7 cellular contexts compared by ENCODE assay signal in the genomic region with DNA sequence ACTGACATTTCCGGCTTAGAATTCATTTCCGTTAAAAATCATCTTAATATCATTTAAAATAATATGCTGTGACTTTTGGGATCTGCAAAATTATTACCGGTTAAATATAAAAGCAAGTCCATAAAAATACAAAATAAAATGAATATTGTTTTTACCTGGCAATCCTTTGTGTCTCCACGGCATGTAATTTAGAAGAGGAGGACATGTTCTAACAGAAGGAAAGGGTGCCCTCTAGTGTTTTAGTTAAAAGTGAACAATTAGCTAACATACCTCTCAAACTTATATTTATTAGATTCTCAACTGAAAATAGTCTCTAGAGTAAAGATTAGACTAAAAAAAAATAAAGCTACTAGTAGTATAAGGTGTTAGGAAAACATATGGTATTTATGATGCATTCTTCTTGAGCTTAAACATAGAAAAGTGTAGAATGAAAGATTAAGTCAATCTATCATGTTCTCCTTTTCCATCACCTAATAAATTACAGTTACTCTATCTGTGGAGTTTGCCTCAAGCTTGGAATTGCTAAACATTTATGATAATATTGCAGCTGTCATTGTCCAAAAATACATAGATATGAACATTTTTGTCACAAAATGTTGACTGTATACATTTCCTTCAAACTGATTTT.
DNase-seq lines count a peak whose midpoint lies in the region; ATAC-seq, FAIRE-seq and TF ChIP-seq lines count a peak whose summit lies in the region.

No MANE protein-coding gene starts in this region.

- H3K9me3 ChIP-seq in HepG2 (ENCODE audit: low read length): peaks cover 5% of the 10 kb centered on the region; the same call in 1 of the 2 replicates

- 38% methylated on average over 4 of the region's 4 CpGs for WGBS in HepG2 (ENCODE audit: low lambda C conversion rate)

- CTCF ChIA-PET in HepG2 (lab: Yijun Ruan, JAX; ENCODE audit: low intra/inter-chr PET ratio, low total read pairs): interaction anchor here (1.2 kb wide), 1 partner anchor 38 kb away, joined by 7 read pairs; no protein-coding TSS in a partner anchor

- ATAC-seq in HG03159 (IDR thresholded peaks at IDR 0.05; ENCODE audit: unreplicated experiment): peak; percentile 76
- peak; percentile 75 for ATAC-seq in HepG2
- no peak for ATAC-seq in HG02759 (IDR thresholded peaks at IDR 0.05; ENCODE audit: unreplicated experiment)

- peak; percentile 4 for FAIRE-seq in HepG2 (lab: Jason Lieb, UNC)

- no peaks in the 10 kb centered on the region for H3K27me3 ChIP-seq in HepG2 (ENCODE audit: control insufficient read depth in 1 of 2, insufficient read depth in 2 of 2, low read length in 2 of 2)

- no peak for TF ChIP-seq RAD21 in HepG2 (CRISPR knock-in tag; IDR thresholded peaks at IDR 0.05)

- DNase-seq in GM13976 (ENCODE audit: low spot score) (peak; percentile 25), NCI-H345 treated with DMSO at 0.1 percent for 48 hours (lab: John Stamatoyannopoulos, UW; ENCODE audit: unreplicated experiment) (peak; percentile 49), cardiac fibroblast (ENCODE audit: low read depth in 2 of 2) (peak; percentile 75), HepG2 (ENCODE audit: low spot score) (peak; percentile 28), NCI-H2029 (lab: John Stamatoyannopoulos, UW) (no peak)

- no peak overlapping the region for H2AFZ ChIP-seq in HepG2 (ENCODE audit: low read length)

- no peaks in the 10 kb centered on the region for H3K36me3 ChIP-seq in HepG2 (replicated peaks in 1 of 2; ENCODE audit: control insufficient read depth in 1 of 2, insufficient read depth in 2 of 2, low read length in 2 of 2)

- intact Hi-C loops in HepG2 (cut with micrococcal nuclease; ENCODE audit: unreplicated experiment): loop anchor here (1.0 kb wide), 1 partner anchor 38 kb away; no protein-coding TSS in a partner anchor

- no peak overlapping the region for H3K9ac ChIP-seq in HepG2 (ENCODE audit: insufficient read depth, low read depth, low read length)

- POLR2A ChIA-PET in HepG2 (lab: Yijun Ruan, JAX): no interaction called here

- TF ChIP-seq CTCF in GM13976 (IDR thresholded peaks at IDR 0.05; ENCODE audit: borderline replicate concordance, control extremely low read depth, extremely low read depth, insufficient read depth, missing control alignments) (no peak), cardiac fibroblast (IDR thresholded peaks at IDR 0.05; ENCODE audit: low read depth, low read length) (peak; percentile 50), HepG2 (CRISPR knock-in tag; IDR thresholded peaks at IDR 0.05) (peak; percentile 50)

- no peak overlapping the region for H3K4me3 ChIP-seq in cardiac fibroblast (replicated peaks in 1 of 2; ENCODE audit: low read depth in 2 of 2, low read length in 2 of 2)
- H3K4me3 ChIP-seq in HepG2 (replicated peaks in 1 of 3; ENCODE audit: insufficient read depth in 1 of 3, low read depth in 2 of 3, low read length in 3 of 3): no peak overlapping the region

- no peaks in the 10 kb centered on the region for H4K20me1 ChIP-seq in HepG2 (ENCODE audit: insufficient read depth, low read length)

- TF ChIP-seq POLR2A in HepG2 (IDR thresholded peaks at IDR 0.05; ENCODE audit: insufficient read depth in 1 of 2, low read depth in 2 of 2, low read length in 2 of 2): no peak

- H3K4me2 ChIP-seq in HepG2 (ENCODE audit: low read depth, low read length): no peak overlapping the region

- TF ChIP-seq EP300 in HepG2 (IDR thresholded peaks at IDR 0.05; ENCODE audit: low read depth in 2 of 2, low read length in 2 of 2) (no peak), HepG2 (CRISPR knock-in tag; IDR thresholded peaks at IDR 0.05; ENCODE audit: borderline replicate concordance) (no peak)

- no peak overlapping the region for H3K27ac ChIP-seq in HepG2 (ENCODE audit: extremely low read length, insufficient read depth, low read length)

- H3K4me1 ChIP-seq in HepG2 (ENCODE audit: insufficient read depth, low read length): peaks cover 6% of the 10 kb centered on the region; the same call in 1 of the 2 replicates

- in situ Hi-C loops in GM13976 (cut with MboI; ENCODE audit: low sequenced_read_pairs, unreplicated experiment): loop anchor here (25.0 kb wide), 1 partner anchor 680 kb away; a partner anchor contains a TSS
- in situ Hi-C loops in HepG2 (cut with HindIII; ENCODE audit: extremely low pct_ligation_motif_present, low pct_unique_long_range_greater_than_20kb): no loop called here

- no TSS peak for BruUV-seq in HepG2 (replicated peaks; lab: Mats Ljungman, UMichigan)

- H3K79me2 ChIP-seq in HepG2 (ENCODE audit: insufficient read depth, low read length): no peaks in the 10 kb centered on the region

TF ChIP-seq in HepG2, 621 proteins besides CTCF, POLR2A, EP300 and RAD21:
- TF ChIP-seq STAG1 (CRISPR knock-in tag; IDR thresholded peaks at IDR 0.05) (peak; percentile 59), AHR (CRISPR knock-in tag; IDR thresholded peaks at IDR 0.05) (no peak), SMC3 (IDR thresholded peaks at IDR 0.05; ENCODE audit: low read length) (0 out of 2 replicates have a peak, but pooled peaks have one; percentile 10)
TF ChIP-seq in HepG2: peak in this region for 2.
